Comparison of ENCODE assay signal across 6 cellular contexts in genomic region chr11:57476223-57476882, GRCh38. TPM values are rescaled to one million over a fixed set of nuclear protein-coding genes. Genes with fewer than 3 reads are reported as not detected.
A peak's percentile ranks its signal among the peaks of the same experiment; 100 is the strongest.
DNase-seq lines count a peak whose midpoint lies in the region; ATAC-seq and TF ChIP-seq lines count a peak whose summit lies in the region.

No MANE protein-coding gene starts in this region.

- no peaks in the 10 kb centered on the region for H4K20me1 ChIP-seq in osteoblast (ENCODE audit: insufficient read depth, low read length)

- H3K4me2 ChIP-seq in osteoblast (ENCODE audit: insufficient read depth, low read length) = peak overlapping the region; percentile 75

- H3K9me3 Mint-ChIP-seq in central memory CD8-positive, alpha-beta T cell = no peaks in the 10 kb centered on the region

- no peaks in the 10 kb centered on the region for H3K9me3 ChIP-seq in osteoblast (ENCODE audit: low read depth, low read length)

- peaks cover 4% of the 10 kb centered on the region for H3K36me3 Mint-ChIP-seq in central memory CD8-positive, alpha-beta T cell (ENCODE audit: insufficient read depth)

- POLR2A ChIA-PET in RWPE1 (lab: Yijun Ruan, JAX; ENCODE audit: low non-redundant PET) = no interaction called here

- peak overlapping the region; percentile 77 for H3K4me3 Mint-ChIP-seq in central memory CD8-positive, alpha-beta T cell

- no peaks in the 10 kb centered on the region for H3K79me2 ChIP-seq in osteoblast (ENCODE audit: insufficient read depth, low read length)

- H3K27ac Mint-ChIP-seq in central memory CD8-positive, alpha-beta T cell (ENCODE audit: low read depth) = no peak overlapping the region

- TF ChIP-seq CTCF in osteoblast (IDR thresholded peaks at IDR 0.05; ENCODE audit: extremely low read depth, low read depth, low read length) (no peak), RWPE1 (conservative IDR thresholded peaks at IDR 0.05; ENCODE audit: low read depth) (no peak)

- CTCF ChIA-PET in RWPE1 (lab: Yijun Ruan, JAX) = interaction anchor here (0.6 to 1.4 kb wide), 7 partner anchors 9 to 1794 kb away, joined by 3 to 11 read pairs (median 4); no protein-coding TSS in a partner anchor

- no peaks in the 10 kb centered on the region for H3K27me3 Mint-ChIP-seq in central memory CD8-positive, alpha-beta T cell

- H3K27ac ChIP-seq in osteoblast (ENCODE audit: low read depth, low read length) (no peak overlapping the region), RWPE1 (no peak overlapping the region)

- no peak overlapping the region for H2AFZ ChIP-seq in osteoblast (ENCODE audit: low read length)

- H3K4me1 Mint-ChIP-seq in central memory CD8-positive, alpha-beta T cell = peaks cover 53% of the 10 kb centered on the region

- ATAC-seq in GM19023 (IDR thresholded peaks at IDR 0.05; ENCODE audit: unreplicated experiment) (peak; percentile 36), HG03520 (IDR thresholded peaks at IDR 0.05; ENCODE audit: unreplicated experiment) (peak; percentile 29)
- peak; percentile 37 for ATAC-seq in central memory CD8-positive, alpha-beta T cell (replicated peaks; ENCODE audit: extremely low read depth, poor library complexity, severe bottlenecking)

- no peaks in the 10 kb centered on the region for H3K36me3 ChIP-seq in osteoblast (ENCODE audit: insufficient read depth, low read length)

- peak overlapping the region; percentile 60 for H3K4me3 ChIP-seq in osteoblast (ENCODE audit: insufficient read depth, low read length)

- H3K4me1 ChIP-seq in osteoblast (ENCODE audit: insufficient read depth, low read length) = no peaks in the 10 kb centered on the region

- H3K27me3 ChIP-seq in osteoblast (ENCODE audit: insufficient read depth, low read length) = peaks cover 33% of the 10 kb centered on the region

- DNase-seq in central memory CD8-positive, alpha-beta T cell (ENCODE audit: low spot score in 2 of 2) = no peak
- peak; percentile 91 for DNase-seq in osteoblast (ENCODE audit: insufficient read length, low spot score, missing footprints)
- no peak for DNase-seq in GOT3 (lab: John Stamatoyannopoulos, UW)
- DNase-seq in RWPE1 (ENCODE audit: low spot score) = no peak

RNA-seq across cellular contexts. Expression of gene RTN4RL2, which starts 16.0 kb away (rescaled TPM):
- 0.29 and 0.36 TPM in 2 replicates for total RNA-seq in osteoblast

RNA-seq across cellular contexts. Expression of gene SLC43A1, which starts 39.1 kb away (rescaled TPM):
- 18.5 and 28.0 TPM in 2 replicates for total RNA-seq in osteoblast

RNA-seq across cellular contexts. Expression of gene SLC43A3, which starts 49.4 kb away (rescaled TPM):
- 51.4 and 61.0 TPM in 2 replicates for total RNA-seq in osteoblast

RNA-seq across cellular contexts. Expression of gene TIMM10, which starts 54.2 kb away (rescaled TPM):
- total RNA-seq in osteoblast = 22.1 and 25.7 TPM in 2 replicates
